Comparison of ENCODE assay signal across 11 cellular contexts in the genomic region with DNA sequence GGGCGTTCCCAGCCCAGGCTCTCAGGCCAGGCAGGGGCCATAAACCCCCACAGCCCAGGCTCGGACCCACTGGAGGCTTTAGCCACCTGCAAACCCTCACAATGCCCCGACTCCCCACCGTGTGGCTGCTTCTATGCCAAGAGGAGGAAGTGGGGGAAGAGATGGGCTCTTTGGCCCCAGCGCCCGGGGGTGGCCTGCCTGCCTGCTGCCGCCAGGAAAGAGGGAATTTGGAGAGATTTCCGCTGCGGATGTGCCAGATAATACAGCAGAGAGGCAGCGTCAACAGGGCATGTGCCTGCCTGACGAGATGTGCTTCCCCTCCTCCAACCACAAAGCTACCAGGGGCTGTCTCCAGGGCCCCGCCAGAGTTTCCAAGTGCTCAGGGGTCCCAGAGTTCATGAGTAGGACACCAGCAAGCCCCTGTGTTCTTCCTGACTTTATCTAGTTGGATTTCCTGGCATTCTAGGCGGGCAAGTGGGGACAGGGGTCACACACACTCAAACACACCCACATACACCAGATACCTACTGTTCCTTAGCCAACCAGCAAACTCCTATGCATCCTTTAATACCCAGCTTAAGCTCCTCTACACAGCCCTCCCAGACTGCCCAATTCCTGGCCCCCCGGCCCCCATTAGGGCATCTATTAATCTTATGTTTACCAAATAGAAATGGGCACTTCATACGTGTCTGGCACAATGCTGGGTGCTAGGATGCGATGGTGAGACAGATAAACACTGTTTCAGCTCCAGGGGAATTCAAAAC. TPM values are rescaled to one million over a fixed set of nuclear protein-coding genes. Genes with fewer than 3 reads are reported as not detected.
DNase-seq lines count a peak whose midpoint lies in the region; ATAC-seq and TF ChIP-seq lines count a peak whose summit lies in the region.
"Had no signal": no experiment of that assay in that cellular context is flagged by ENCODE, and none has a peak within 500 bp of the region (broad histone marks: within the 10 kb centered on the region; RNA-seq: fewer than 3 reads in every experiment).

No MANE protein-coding gene starts in this region.

- TF ChIP-seq CTCF in Caco-2 (IDR thresholded peaks at IDR 0.05; ENCODE audit: insufficient read depth in 1 of 2, low read depth in 1 of 2, low read length in 1 of 2, severe bottlenecking in 1 of 2, unreplicated experiment in 1 of 2), result no peak
- TF ChIP-seq CTCF in RWPE1 (conservative IDR thresholded peaks at IDR 0.05; ENCODE audit: low read depth), result no peak
- no peak for TF ChIP-seq CTCF in esophagus muscularis mucosa (IDR thresholded peaks at IDR 0.05)
- TF ChIP-seq CTCF in psoas muscle (IDR thresholded peaks at IDR 0.05), result no peak

- H3K27ac ChIP-seq in RWPE1 (peak overlapping the region; percentile 99), esophagus muscularis mucosa (replicated peaks in 1 of 4) (peak overlapping the region; percentile 45 to 67 (median 48)), psoas muscle (peak overlapping the region; percentile 41)

- BruUV-seq in Caco-2 (replicated peaks; lab: Mats Ljungman, UMichigan), result no TSS peak

- no peaks in the 10 kb centered on the region for H3K27me3 Mint-ChIP-seq in Caco-2 (ENCODE audit: insufficient read depth, unreplicated experiment)
- no peaks in the 10 kb centered on the region for H3K27me3 Mint-ChIP-seq in activated T-cell treated with anti-CD3 and anti-CD28 coated beads, Interleukin-2, amount 50 U/mL, for 24 hours

- intact Hi-C loops in Caco-2 (cut with micrococcal nuclease; ENCODE audit: unreplicated experiment) (no loop called here), esophagus muscularis mucosa (cut with DNase I) (loop anchor here (5.0 kb wide), 1 partner anchor 41 kb away; no protein-coding TSS in a partner anchor), psoas muscle (cut with DNase I) (loop anchor here in 1 of 2 donors (5.0 kb wide), 1 partner anchor 41 kb away; no protein-coding TSS in a partner anchor)

- DNase-seq in Caco-2 (no peak), RWPE1 (ENCODE audit: low spot score) (no peak), esophagus muscularis mucosa (ENCODE audit: extremely low spot score) (no peak), psoas muscle (no peak), T-helper 9 cell (no peak), T1000 (lab: John Stamatoyannopoulos, UW) (no peak)
- DNase-seq in activated T-cell treated with anti-CD3 and anti-CD28 coated beads, Interleukin-2, amount 50 U/mL, for 24 hours, result no peak
- DNase-seq: activated CD4-positive, alpha-beta T cell treated with anti-CD3 and anti-CD28 coated beads, Interleukin-2, amount 50 U/mL, for 4 hours; CD8-positive, alpha-beta memory T cell; islet precursor cell had no signal

- H3K9me3 ChIP-seq in Caco-2, result no peaks in the 10 kb centered on the region
- no peaks in the 10 kb centered on the region for H3K9me3 ChIP-seq in esophagus muscularis mucosa
- no peaks in the 10 kb centered on the region for H3K9me3 ChIP-seq in psoas muscle

- H3K36me3 Mint-ChIP-seq in Caco-2 (ENCODE audit: insufficient read depth, unreplicated experiment), result peaks cover 84% of the 10 kb centered on the region
- H3K36me3 Mint-ChIP-seq in activated T-cell treated with anti-CD3 and anti-CD28 coated beads, Interleukin-2, amount 50 U/mL, for 24 hours (ENCODE audit: low read depth), result no peaks in the 10 kb centered on the region
- H3K36me3 Mint-ChIP-seq: CD8-positive, alpha-beta memory T cell had no signal

- CTCF ChIA-PET in Caco-2 (lab: Charles Lee), result no interaction called here
- CTCF ChIA-PET in RWPE1 (lab: Yijun Ruan, JAX), result interaction anchor here (1.1 kb wide), 1 partner anchor 20 kb away, joined by 3 read pairs; no protein-coding TSS in a partner anchor

- TF ChIP-seq POLR2A in esophagus muscularis mucosa (IDR thresholded peaks at IDR 0.05; ENCODE audit: low read depth), result no peak

- peaks cover 5% of the 10 kb centered on the region for H3K36me3 ChIP-seq in Caco-2 (ENCODE audit: control insufficient read depth, insufficient read depth, low read length)
- H3K36me3 ChIP-seq in esophagus muscularis mucosa, result peaks cover 0 to 53% (median 18%) of the 10 kb centered on the region in 4 donors
- peaks cover 0 to 14% of the 10 kb centered on the region in 2 donors for H3K36me3 ChIP-seq in psoas muscle (ENCODE audit: insufficient read depth in 1 of 2, low read depth in 1 of 2)

- H3K4me1 ChIP-seq in Caco-2, result peaks cover 54% of the 10 kb centered on the region
- peaks cover 64 to 83% (median 68%) of the 10 kb centered on the region in 4 donors for H3K4me1 ChIP-seq in esophagus muscularis mucosa
- peaks cover 33% of the 10 kb centered on the region for H3K4me1 ChIP-seq in psoas muscle

- no peak overlapping the region for H3K4me3 ChIP-seq in Caco-2 (ENCODE audit: low read depth, low read length)
- H3K4me3 ChIP-seq in esophagus muscularis mucosa, result no peak overlapping the region
- no peak overlapping the region for H3K4me3 ChIP-seq in psoas muscle

- ATAC-seq in psoas muscle (no peak), HG02642 (IDR thresholded peaks at IDR 0.05; ENCODE audit: poor library complexity, unreplicated experiment) (no peak)

- no peaks in the 10 kb centered on the region for H3K9me3 Mint-ChIP-seq in Caco-2 (ENCODE audit: unreplicated experiment)
- no peaks in the 10 kb centered on the region for H3K9me3 Mint-ChIP-seq in activated T-cell treated with anti-CD3 and anti-CD28 coated beads, Interleukin-2, amount 50 U/mL, for 24 hours
- H3K9me3 Mint-ChIP-seq: CD8-positive, alpha-beta memory T cell had no signal

- POLR2A ChIA-PET in Caco-2 (lab: Charles Lee), result interaction anchor here (0.6 kb wide), 1 partner anchor 65 kb away, joined by 3 read pairs; no protein-coding TSS in a partner anchor
- POLR2A ChIA-PET in RWPE1 (lab: Yijun Ruan, JAX; ENCODE audit: low non-redundant PET), result no interaction called here

- peaks cover 31% of the 10 kb centered on the region for H3K4me1 Mint-ChIP-seq in Caco-2 (ENCODE audit: low read depth, unreplicated experiment)
- H3K4me1 Mint-ChIP-seq in activated T-cell treated with anti-CD3 and anti-CD28 coated beads, Interleukin-2, amount 50 U/mL, for 24 hours (ENCODE audit: low read depth), result peaks cover 24% of the 10 kb centered on the region

- peak overlapping the region; percentile 47 for H3K4me3 Mint-ChIP-seq in Caco-2 (ENCODE audit: unreplicated experiment)
- H3K4me3 Mint-ChIP-seq in activated T-cell treated with anti-CD3 and anti-CD28 coated beads, Interleukin-2, amount 50 U/mL, for 24 hours, result no peak overlapping the region
- H3K4me3 Mint-ChIP-seq: CD8-positive, alpha-beta memory T cell had no signal

- no peak for TF ChIP-seq EP300 in esophagus muscularis mucosa (IDR thresholded peaks at IDR 0.05)

- H3K27ac Mint-ChIP-seq in Caco-2 (ENCODE audit: unreplicated experiment), result peak overlapping the region; percentile 96
- H3K27ac Mint-ChIP-seq in activated T-cell treated with anti-CD3 and anti-CD28 coated beads, Interleukin-2, amount 50 U/mL, for 24 hours, result no peak overlapping the region

- no peaks in the 10 kb centered on the region for H3K27me3 ChIP-seq in Caco-2 (replicated peaks; ENCODE audit: control insufficient read depth, insufficient read depth, low read length)
- H3K27me3 ChIP-seq in esophagus muscularis mucosa, result no peaks in the 10 kb centered on the region
- H3K27me3 ChIP-seq in psoas muscle (ENCODE audit: insufficient read depth in 3 of 3, low read length in 2 of 3), result peaks cover 0 to 32% (median 2%) of the 10 kb centered on the region in 3 donors

- WGBS in esophagus muscularis mucosa, result 57% methylated on average over 9 of the region's 16 CpGs
- 29 to 43% (median 31%) methylated on average over 16 of the region's 16 CpGs for WGBS in psoas muscle, 3 donors

RNA-seq across cellular contexts. Expression of a gene that starts 14.1 kb away (rescaled TPM):
- total RNA-seq in Caco-2 (2022) (31.2 and 37.8 TPM in 2 replicates), esophagus muscularis mucosa (10 to 100 TPM in 2 of 4 donors, 1 to 10 TPM in 2; 5.8 to 15.7 (median 11.3) TPM), psoas muscle (1 to 10 TPM; 3.0 to 7.0 (median 3.5) TPM)
- 1 to 10 TPM; 1.3 to 8.0 (median 1.5) TPM for polyA plus RNA-seq in psoas muscle
- total RNA-seq: CD8-positive, alpha-beta memory T cell had no signal
- polyA plus RNA-seq: CD8-positive, alpha-beta memory T cell had no signal

Comparison
In these comparisons a context has a peak if more than half of its experiments do, and no peak if none do; other contexts are left out.
1. H3K27ac ChIP-seq: peak in every context shown above with its lines; median percentile 99 in RWPE1; 48 in esophagus muscularis mucosa; 41 in psoas muscle.